Comparison of ENCODE assay signal across 1 cellular context in genomic region chr14:100130471-100130870, GRCh38.
TF ChIP-seq lines count a peak whose summit lies in the region.

No MANE protein-coding gene starts in this region.

TF ChIP-seq in HEK293, 187 proteins besides CTCF, POLR2A, EP300 and RAD21:
- TF ChIP-seq PRDM6 (tag by site-specific recombination; IDR thresholded peaks at IDR 0.05) (no peak), ZNF18 (tag by site-specific recombination; IDR thresholded peaks at IDR 0.05) (0 out of 2 replicates have a peak, but pooled peaks have one; percentile 19)
